17 cellular contexts compared by ENCODE assay signal in the genomic region with DNA sequence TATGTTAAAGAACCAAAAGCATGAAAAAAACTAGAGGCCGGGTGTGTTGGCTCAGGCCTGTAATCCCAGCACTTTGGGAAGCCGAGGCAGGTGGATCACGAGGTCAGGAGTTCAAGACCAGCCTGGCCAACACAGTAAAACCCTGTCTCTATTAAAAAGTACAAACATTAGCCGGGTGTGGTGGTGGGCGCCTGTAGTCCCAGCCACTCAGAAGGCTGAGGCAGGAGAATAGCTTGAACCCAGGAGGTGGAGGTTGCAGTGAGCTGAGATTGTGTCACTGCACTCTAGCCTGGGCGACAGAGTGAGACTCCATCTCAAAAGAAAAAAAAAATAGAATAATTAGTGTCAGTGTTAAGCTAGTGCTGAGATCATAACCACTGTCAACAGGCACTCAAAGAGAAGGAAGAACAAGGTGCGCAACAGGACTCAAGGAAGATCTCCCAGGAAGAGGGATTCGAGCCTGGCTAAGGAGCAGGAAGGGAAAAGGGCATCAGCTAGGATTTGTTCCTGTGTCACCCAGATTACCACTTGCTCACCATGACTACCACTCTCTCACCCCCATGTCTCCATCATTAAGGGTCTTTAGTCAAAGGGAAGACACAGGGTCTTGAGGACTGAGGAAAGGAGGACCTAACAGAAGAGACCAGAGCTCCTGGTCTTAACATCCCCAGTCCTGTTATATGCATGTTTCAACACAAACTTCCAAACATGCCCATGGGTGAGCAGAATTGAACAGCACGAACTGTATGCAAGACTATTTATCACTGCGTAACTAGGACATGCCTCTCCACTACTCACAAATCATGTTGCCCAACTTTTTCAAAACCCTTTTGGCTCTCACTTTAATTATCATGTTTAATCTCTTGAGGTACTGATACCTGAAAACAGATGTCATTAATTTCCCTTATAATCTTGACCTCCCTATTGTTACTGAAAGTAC.
DNase-seq lines count a peak whose midpoint lies in the region; TF ChIP-seq lines count a peak whose summit lies in the region.
"Had no signal": no experiment of that assay in that cellular context is flagged by ENCODE, and none has a peak within 500 bp of the region (broad histone marks: within the 10 kb centered on the region; RNA-seq: fewer than 3 reads in every experiment).

No MANE protein-coding gene starts in this region.

- H3K4me3 Mint-ChIP-seq in H9: no peak overlapping the region
- no peak overlapping the region for H3K4me3 Mint-ChIP-seq in glutamatergic neuron (ENCODE audit: unreplicated experiment)
- H3K4me3 Mint-ChIP-seq: activated CD8-positive, alpha-beta T cell treated with anti-CD3 and anti-CD28 coated beads for 36 hours; stimulated activated naive CD8-positive, alpha-beta T cell treated with anti-CD3 and anti-CD28 coated beads, Interleukin-15, Interleukin-2, amounts not matched to agents 100 ng/mL and 50 ng/mL, for 24 hours had no signal

- H4K20me1 ChIP-seq in H9 (ENCODE audit: control insufficient read depth, insufficient read depth, insufficient read length): no peaks in the 10 kb centered on the region

- H3K9me3 Mint-ChIP-seq in H9 (no peaks in the 10 kb centered on the region), glutamatergic neuron (ENCODE audit: unreplicated experiment) (no peaks in the 10 kb centered on the region)
- H3K9me3 Mint-ChIP-seq: activated CD8-positive, alpha-beta T cell treated with anti-CD3 and anti-CD28 coated beads for 36 hours; IgD-negative memory B cell; stimulated activated naive CD8-positive, alpha-beta T cell treated with anti-CD3 and anti-CD28 coated beads, Interleukin-15, Interleukin-2, amounts not matched to agents 100 ng/mL and 50 ng/mL, for 24 hours had no signal

- peaks cover 2 to 15% of the 10 kb centered on the region in 2 experiments for H3K36me3 ChIP-seq in mesenchymal stem cell (ENCODE audit: control insufficient read depth in 1 of 2, insufficient read depth in 2 of 2, low read depth in 1 of 2, low read length in 2 of 2)

- H3K79me2 ChIP-seq in H9 (ENCODE audit: insufficient read depth, low read length): peaks cover 45% of the 10 kb centered on the region; the same call in 1 of the 2 replicates

- no peak overlapping the region for H4K5ac ChIP-seq in H9 (ENCODE audit: insufficient read length, low read depth, low read length)

- H3K9me3 ChIP-seq in H9 (ENCODE audit: control insufficient read depth, low read depth, low read length) (no peaks in the 10 kb centered on the region), mesenchymal stem cell (ENCODE audit: control insufficient read depth, low read length) (no peaks in the 10 kb centered on the region)

- no peak overlapping the region for H3T11ph ChIP-seq in H9 (ENCODE audit: low read length)

- H3K27me3 ChIP-seq in H9 (ENCODE audit: insufficient read depth, low read length) (no peaks in the 10 kb centered on the region), mesenchymal stem cell (ENCODE audit: control insufficient read depth in 1 of 2, insufficient read depth in 1 of 2, low read length in 2 of 2) (no peaks in the 10 kb centered on the region)

- H3K27ac ChIP-seq in H9 (ENCODE audit: insufficient read length, low read depth, low read length) (no peak overlapping the region), mesenchymal stem cell (ENCODE audit: low read length, poor library complexity, severe bottlenecking) (no peak overlapping the region)

- H2AK5ac ChIP-seq in H9 (ENCODE audit: insufficient read length, low read length) (no peak overlapping the region), mesenchymal stem cell (ENCODE audit: low read length, severe bottlenecking) (no peak overlapping the region)

- H3K27ac Mint-ChIP-seq in H9 (peak overlapping the region in 2 of 3 experiments; percentile 3 to 25; a peak in 1 of 7 replicates), glutamatergic neuron (ENCODE audit: unreplicated experiment) (no peak overlapping the region)
- H3K27ac Mint-ChIP-seq: activated CD8-positive, alpha-beta T cell treated with anti-CD3 and anti-CD28 coated beads for 36 hours had no signal

- H2AFZ ChIP-seq in H9 (ENCODE audit: low read length) (no peak overlapping the region), mesenchymal stem cell (ENCODE audit: low read depth, low read length) (no peak overlapping the region)

- no peak overlapping the region for H3K4me3 ChIP-seq in mesenchymal stem cell (ENCODE audit: insufficient read depth in 1 of 2, low read depth in 1 of 2, low read length in 2 of 2)

- H3K79me1 ChIP-seq in H9 (ENCODE audit: insufficient read depth, low read depth, low read length, poor library complexity, severe bottlenecking): peaks cover 24% of the 10 kb centered on the region
- peaks cover 41% of the 10 kb centered on the region for H3K79me1 ChIP-seq in mesenchymal stem cell (replicated peaks; ENCODE audit: low read length, poor library complexity, severe bottlenecking)

- H2BK15ac ChIP-seq in H9 (ENCODE audit: low read depth, low read length) (no peak overlapping the region), mesenchymal stem cell (ENCODE audit: low read depth, poor library complexity, severe bottlenecking) (no peak overlapping the region)

- WGBS in H9 (ENCODE audit: extremely low coverage, insufficient read length, low lambda C conversion rate): no CpG with 5 or more reads among the region's 10 CpGs
- WGBS in mesenchymal stem cell: 97% methylated on average over 9 of the region's 10 CpGs

- H2BK120ac ChIP-seq in H9 (ENCODE audit: low read depth, low read length, poor library complexity, severe bottlenecking) (no peak overlapping the region), mesenchymal stem cell (ENCODE audit: low read depth, low read length) (no peak overlapping the region)

- H3K27me3 Mint-ChIP-seq in H9 (ENCODE audit: low read depth): no peaks in the 10 kb centered on the region
- no peaks in the 10 kb centered on the region for H3K27me3 Mint-ChIP-seq in glutamatergic neuron (ENCODE audit: unreplicated experiment)
- H3K27me3 Mint-ChIP-seq: activated CD8-positive, alpha-beta T cell treated with anti-CD3 and anti-CD28 coated beads for 36 hours; IgD-negative memory B cell; stimulated activated naive CD8-positive, alpha-beta T cell treated with anti-CD3 and anti-CD28 coated beads, Interleukin-15, Interleukin-2, amounts not matched to agents 100 ng/mL and 50 ng/mL, for 24 hours had no signal

- H3K4ac ChIP-seq in H9 (ENCODE audit: low read depth, low read length) (no peak overlapping the region), mesenchymal stem cell (ENCODE audit: low read depth in 1 of 2, low read length in 2 of 2) (no peak overlapping the region)

- no peak overlapping the region for H3K4me2 ChIP-seq in H9 (ENCODE audit: insufficient read depth, insufficient read length, low read length)
- H3K4me2 ChIP-seq in mesenchymal stem cell (ENCODE audit: low read length, poor library complexity, severe bottlenecking): no peak overlapping the region

- H2BK20ac ChIP-seq in H9 (ENCODE audit: low read depth, low read length, poor library complexity, severe bottlenecking): no peak overlapping the region

- H3K4me1 ChIP-seq in H9 (ENCODE audit: insufficient read depth, low read length) (peaks cover 5% of the 10 kb centered on the region; the same call in 1 of the 2 replicates), mesenchymal stem cell (ENCODE audit: control insufficient read depth, insufficient read depth, low read depth, low read length) (peaks cover 1% of the 10 kb centered on the region)

- peaks cover 4% of the 10 kb centered on the region for H3K23me2 ChIP-seq in H9 (ENCODE audit: insufficient read length, low read depth, low read length, poor library complexity, severe bottlenecking)

- H4K91ac ChIP-seq in H9 (ENCODE audit: insufficient read length, low read depth, low read length): no peak overlapping the region
- H4K91ac ChIP-seq in mesenchymal stem cell (ENCODE audit: low read length): no peak overlapping the region

- H3K4me1 Mint-ChIP-seq in H9 (peaks cover 42 to 46% of the 10 kb centered on the region in 2 experiments), glutamatergic neuron (ENCODE audit: low read depth, unreplicated experiment) (peaks cover 8% of the 10 kb centered on the region)

- DNase-seq in Ammon's horn (ENCODE audit: low spot score) (peak; percentile 8), H9 (peak; percentile 28), cerebellar cortex (ENCODE audit: low spot score) (peak; percentile 22), mesenchymal stem cell (peak; percentile 2), glutamatergic neuron (no peak), dermis blood vessel endothelial cell (no peak), RPMI8226 (no peak), GM13977 (ENCODE audit: low spot score) (no peak)
- DNase-seq: activated CD8-positive, alpha-beta T cell treated with anti-CD3 and anti-CD28 coated beads for 36 hours; amniotic stem cell; GF-D8; NCI-H1092 treated with DMSO at 0.1 percent for 48 hours; NCI-H69; retina; stimulated activated CD4-positive, alpha-beta T cell treated with anti-CD3 and anti-CD28 coated beads, Interleukin-15, amount 100 ng/mL, for 24 hours had no signal

- no peak overlapping the region for H3K18ac ChIP-seq in H9 (ENCODE audit: insufficient read length, low read depth, low read length)
- no peak overlapping the region for H3K18ac ChIP-seq in mesenchymal stem cell (ENCODE audit: low read depth in 1 of 2, low read length in 2 of 2)

- TF ChIP-seq CTCF in H9 (conservative IDR thresholded peaks at IDR 0.05) (no peak), glutamatergic neuron (IDR thresholded peaks at IDR 0.05; ENCODE audit: partially characterized antibody, unreplicated experiment) (no peak), GM13977 (IDR thresholded peaks at IDR 0.05; ENCODE audit: extremely low read depth, insufficient read depth, missing control alignments) (no peak)

- H3K9ac ChIP-seq in H9 (ENCODE audit: extremely low read depth, insufficient read length, low read length): no peak overlapping the region
- no peak overlapping the region for H3K9ac ChIP-seq in mesenchymal stem cell (ENCODE audit: low read length)

- no peak overlapping the region for H2BK5ac ChIP-seq in H9 (ENCODE audit: insufficient read length, low read length)
- no peak overlapping the region for H2BK5ac ChIP-seq in mesenchymal stem cell (ENCODE audit: low read depth, low read length, poor library complexity, severe bottlenecking)

- H3K14ac ChIP-seq in H9 (ENCODE audit: insufficient read depth, low read length) (no peak overlapping the region), mesenchymal stem cell (ENCODE audit: low read length in 2 of 2) (no peak overlapping the region)

- H3K36me3 Mint-ChIP-seq in H9 (ENCODE audit: insufficient read depth in 1 of 3, low read depth in 3 of 3): peaks cover 15 to 39% (median 35%) of the 10 kb centered on the region in 3 experiments; a peak in 6 of 7 replicates
- H3K36me3 Mint-ChIP-seq in glutamatergic neuron (ENCODE audit: unreplicated experiment): no peaks in the 10 kb centered on the region

- no peak overlapping the region for H4K8ac ChIP-seq in H9 (replicated peaks; ENCODE audit: insufficient read length, low read depth, low read length)
- no peak overlapping the region for H4K8ac ChIP-seq in mesenchymal stem cell (ENCODE audit: low read length)

- in situ Hi-C loops in GM13977 (cut with MboI; ENCODE audit: low pct_unique_long_range_greater_than_20kb, low sequenced_read_pairs, unreplicated experiment): loop anchor here (25.0 kb wide), 1 partner anchor 1209 kb away; no protein-coding TSS in a partner anchor

- H3K23ac ChIP-seq in H9 (ENCODE audit: insufficient read length, low read depth, low read length) (no peak overlapping the region), mesenchymal stem cell (ENCODE audit: low read length in 2 of 2) (no peak overlapping the region)

- H2BK12ac ChIP-seq in H9 (ENCODE audit: insufficient read length, low read depth, low read length) (no peak overlapping the region), mesenchymal stem cell (ENCODE audit: low read length in 2 of 2) (no peak overlapping the region)

- no peak overlapping the region for H3K56ac ChIP-seq in H9 (ENCODE audit: insufficient read length, low read depth, low read length)

Comparison
In these comparisons a context has a peak if more than half of its experiments do, and no peak if none do; other contexts are left out.
1. DNase-seq: peak in Ammon's horn (single experiment), H9 (single experiment), cerebellar cortex (single experiment) and mesenchymal stem cell (single experiment); none in glutamatergic neuron (single experiment), dermis blood vessel endothelial cell (single experiment), RPMI8226 (single experiment) and GM13977 (single experiment).